9 cellular contexts compared by ENCODE assay signal in the genomic region with DNA sequence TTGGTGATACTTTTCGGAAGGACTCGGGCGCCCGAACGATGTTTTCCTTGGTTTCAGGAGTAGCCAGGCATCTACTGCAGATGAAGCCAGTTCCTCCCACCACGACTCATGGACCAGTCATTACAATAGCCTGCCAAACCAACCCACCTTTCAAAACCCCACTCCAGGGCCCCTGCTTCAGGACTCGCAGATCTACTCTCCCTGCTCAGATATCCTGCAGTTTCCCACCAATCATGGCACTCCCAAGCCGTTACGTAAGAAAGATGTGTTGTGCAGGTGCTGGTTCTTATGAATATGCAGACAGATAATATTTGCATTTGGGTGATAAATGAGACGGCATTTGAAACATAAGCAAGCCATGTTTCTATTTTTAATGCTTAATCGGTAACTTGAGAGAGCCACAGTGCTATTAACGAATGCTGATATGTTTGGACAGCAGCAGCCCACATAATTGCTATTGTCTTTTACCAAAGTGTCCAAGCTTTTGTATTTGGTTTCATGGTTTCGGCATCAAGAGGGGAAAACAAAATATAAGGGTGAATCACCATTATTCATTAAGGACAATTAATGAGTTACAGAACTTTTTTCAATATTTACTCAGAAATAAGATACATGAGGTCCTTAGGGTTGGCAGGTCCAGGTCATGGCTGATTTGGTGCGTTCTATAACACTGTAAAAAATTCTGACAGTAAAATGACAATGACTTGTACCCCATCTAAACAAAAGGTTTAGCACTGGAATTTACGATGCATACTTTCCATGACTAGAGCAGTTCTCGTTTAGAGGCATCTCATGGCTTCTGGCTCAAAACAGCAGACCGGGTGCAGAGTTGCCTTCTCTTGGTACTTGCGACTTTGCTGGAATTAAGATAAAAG. TPM values are rescaled to one million over a fixed set of nuclear protein-coding genes. Genes with fewer than 3 reads are reported as not detected.
A peak's percentile ranks its signal among the peaks of the same experiment; 100 is the strongest.
DNase-seq lines count a peak whose midpoint lies in the region; ATAC-seq and TF ChIP-seq lines count a peak whose summit lies in the region.
"Had no signal": no experiment of that assay in that cellular context is flagged by ENCODE, and none has a peak within 500 bp of the region (broad histone marks: within the 10 kb centered on the region; RNA-seq: fewer than 3 reads in every experiment).

No MANE protein-coding gene starts in this region.

- peak; percentile 40 for ATAC-seq in GM18867 (IDR thresholded peaks at IDR 0.05; ENCODE audit: unreplicated experiment)
- ATAC-seq in GM21529 (IDR thresholded peaks at IDR 0.05; ENCODE audit: unreplicated experiment): peak; percentile 39
- no peak for ATAC-seq in right lobe of liver
- ATAC-seq: natural killer cell treated with Interleukin-12 subunit alpha and Interleukin-12 subunit beta and Interleukin-15 and Interleukin-18, amount 100 ng/mL, for 72 hours had no signal

- no peaks in the 10 kb centered on the region for H3K36me3 ChIP-seq in right lobe of liver

- WGBS in right lobe of liver (ENCODE audit: insufficient coverage, low coverage, low lambda C conversion rate, missing lambda C conversion rate): 62% methylated on average over 12 of the region's 18 CpGs

- no peak for TF ChIP-seq EP300 in Ishikawa (IDR thresholded peaks at IDR 0.05; ENCODE audit: borderline replicate concordance)

- intact Hi-C loops in right lobe of liver (cut with DNase I): no loop called here

- DNase-seq in kidney glomerular epithelial cell (lab: John Stamatoyannopoulos, UW) (peak; percentile 25), right lobe of liver (no peak), NOMO-1 (lab: John Stamatoyannopoulos, UW; ENCODE audit: unreplicated experiment in 2 of 2) (no peak), HK-2 (ENCODE audit: unreplicated experiment) (no peak)
- DNase-seq: endodermal cell had no signal

- H3K4me1 ChIP-seq in right lobe of liver: peaks cover 0 to 7% (median 0%) of the 10 kb centered on the region in 4 donors

- H3K27me3 ChIP-seq in right lobe of liver: peaks cover 0 to 7% of the 10 kb centered on the region in 2 donors

- TF ChIP-seq POLR2A in right lobe of liver (IDR thresholded peaks at IDR 0.05): no peak

- no peak overlapping the region for H3K27ac ChIP-seq in right lobe of liver

- TF ChIP-seq RAD21 in Ishikawa (IDR thresholded peaks at IDR 0.05; ENCODE audit: low read depth): no peak

- TF ChIP-seq CTCF in right lobe of liver (IDR thresholded peaks at IDR 0.05): no peak

- no peak overlapping the region for H3K4me3 ChIP-seq in right lobe of liver

- no peaks in the 10 kb centered on the region for H3K9me3 ChIP-seq in right lobe of liver

TF ChIP-seq in Ishikawa, 13 proteins besides CTCF, POLR2A, EP300 and RAD21:
- TF ChIP-seq CEBPB (IDR thresholded peaks at IDR 0.05) (no peak), CREB1 (IDR thresholded peaks at IDR 0.05; ENCODE audit: low read depth) (no peak), REST (IDR thresholded peaks at IDR 0.05; ENCODE audit: low read depth) (peak; percentile 52; the same call in 1 of the 2 replicates), TCF12 (IDR thresholded peaks at IDR 0.05; ENCODE audit: low read depth) (no peak)

RNA-seq across cellular contexts. Expression of gene CYS1, which starts 3.7 kb away (rescaled TPM):
- total RNA-seq in right lobe of liver: under 1 TPM; 0.26 to 0.99 (median 0.55) TPM

RNA-seq across cellular contexts. Expression of gene RRM2, which starts 38.6 kb away (rescaled TPM):
- total RNA-seq in right lobe of liver: 10 to 100 TPM in 1 of 6 experiments, 1 to 10 TPM in 5; 1.1 to 10.3 (median 5.7) TPM

RNA-seq across cellular contexts. Expression of gene KLF11, which starts 40.6 kb away (rescaled TPM):
- total RNA-seq in right lobe of liver: 10 to 100 TPM; 10.9 to 40.1 (median 27.8) TPM

Comparison
In these comparisons a context has a peak if more than half of its experiments do, and no peak if none do; other contexts are left out.
1. ATAC-seq: peak in GM18867 (single experiment) and GM21529 (single experiment); none in right lobe of liver (0 of 4).